In the genomic region with DNA sequence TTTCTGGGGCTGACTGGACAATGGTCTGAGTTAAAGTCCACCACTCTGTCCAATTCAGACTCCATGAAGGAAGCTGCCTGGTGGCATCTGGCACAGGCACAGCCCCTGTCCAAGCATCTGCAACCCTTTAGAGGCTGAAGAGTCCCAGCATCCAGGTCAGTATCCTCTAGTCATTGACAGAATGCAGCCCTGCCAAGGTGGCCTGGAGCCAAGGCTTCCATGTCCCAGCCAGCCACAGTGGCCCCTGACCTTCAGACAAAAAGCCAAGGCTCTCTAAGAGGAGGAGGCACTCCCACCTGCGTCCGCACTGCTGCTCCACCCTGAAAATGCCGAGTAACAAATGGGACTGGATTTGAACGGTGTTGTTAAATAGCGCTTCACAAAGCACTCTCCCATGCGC, we compare ENCODE assay signal across 22 cellular contexts. TPM values are rescaled to one million over a fixed set of nuclear protein-coding genes. Genes with fewer than 3 reads are reported as not detected.
A peak's percentile ranks its signal among the peaks of the same experiment; 100 is the strongest.
DNase-seq lines count a peak whose midpoint lies in the region; ATAC-seq and TF ChIP-seq lines count a peak whose summit lies in the region.
"Had no signal": no experiment of that assay in that cellular context is flagged by ENCODE, and none has a peak within 500 bp of the region (broad histone marks: within the 10 kb centered on the region; RNA-seq: fewer than 3 reads in every experiment).

No MANE protein-coding gene starts in this region.

- H3K27ac Mint-ChIP-seq in stimulated activated naive B cell treated with anti-CD40 and anti-IgM and Interleukin-4, amounts not matched to agents 10 μg/mL and 1 μg/mL and 100 μg/mL, for 72 hours: peak overlapping the region; percentile 21
- H3K27ac Mint-ChIP-seq: CD4-positive, alpha-beta memory T cell had no signal

- H2AFZ ChIP-seq in OCI-LY3 (ENCODE audit: low read depth, low read length): no peak overlapping the region
- H2AFZ ChIP-seq in MM.1S (ENCODE audit: low read length): no peak overlapping the region

- H3K4me3 ChIP-seq in OCI-LY3 (ENCODE audit: low read length) (no peak overlapping the region), gastroesophageal sphincter (no peak overlapping the region), MM.1S (ENCODE audit: low read length) (no peak overlapping the region)
- H3K4me3 ChIP-seq: Peyer's patch had no signal

- TF ChIP-seq EP300 in gastroesophageal sphincter (IDR thresholded peaks at IDR 0.05): no peak

- H3K9me3 Mint-ChIP-seq in stimulated activated naive B cell treated with anti-CD40 and anti-IgM and Interleukin-4, amounts not matched to agents 10 μg/mL and 1 μg/mL and 100 μg/mL, for 72 hours: no peaks in the 10 kb centered on the region
- H3K9me3 Mint-ChIP-seq: CD4-positive, alpha-beta memory T cell had no signal

- H3K27me3 Mint-ChIP-seq in stimulated activated naive B cell treated with anti-CD40 and anti-IgM and Interleukin-4, amounts not matched to agents 10 μg/mL and 1 μg/mL and 100 μg/mL, for 72 hours: peaks cover 4 to 7% of the 10 kb centered on the region in 2 donors
- H3K27me3 Mint-ChIP-seq: CD4-positive, alpha-beta memory T cell had no signal

- no peak overlapping the region for H3K4me3 Mint-ChIP-seq in stimulated activated naive B cell treated with anti-CD40 and anti-IgM and Interleukin-4, amounts not matched to agents 10 μg/mL and 1 μg/mL and 100 μg/mL, for 72 hours
- H3K4me3 Mint-ChIP-seq: CD4-positive, alpha-beta memory T cell had no signal

- peaks cover 11 to 20% of the 10 kb centered on the region in 2 donors for H3K4me1 Mint-ChIP-seq in stimulated activated naive B cell treated with anti-CD40 and anti-IgM and Interleukin-4, amounts not matched to agents 10 μg/mL and 1 μg/mL and 100 μg/mL, for 72 hours
- H3K4me1 Mint-ChIP-seq: CD4-positive, alpha-beta memory T cell had no signal

- intact Hi-C loops in left ventricle myocardium superior (cut with micrococcal nuclease) (no loop called here), cardiac septum (cut with DNase I) (no loop called here)

- WGBS in gastroesophageal sphincter (ENCODE audit: low coverage in 1 of 2), 2 donors: 20 to 77% methylated on average over 1 to 6 of the region's 6 CpGs

- ATAC-seq in left ventricle myocardium superior (peak; percentile 6), gastroesophageal sphincter (peak; percentile 13)
- ATAC-seq in stimulated activated naive B cell treated with anti-CD40 and anti-IgM and Interleukin-4, amounts not matched to agents 10 μg/mL and 1 μg/mL and 100 μg/mL, for 72 hours (replicated peaks): no peak
- ATAC-seq: HCT116 had no signal

- H3K36me3 ChIP-seq in OCI-LY3 (replicated peaks; ENCODE audit: low read depth, low read length) (no peaks in the 10 kb centered on the region), gastroesophageal sphincter (no peaks in the 10 kb centered on the region), MM.1S (replicated peaks; ENCODE audit: insufficient read depth, low read length) (no peaks in the 10 kb centered on the region)
- H3K36me3 ChIP-seq: Peyer's patch had no signal

- TF ChIP-seq CTCF in OCI-LY3 (IDR thresholded peaks at IDR 0.05; ENCODE audit: low read depth, low read length) (no peak), gastroesophageal sphincter (IDR thresholded peaks at IDR 0.05) (no peak), MM.1S (IDR thresholded peaks at IDR 0.05; ENCODE audit: low read length) (no peak)

- H3K9me3 ChIP-seq in OCI-LY3 (ENCODE audit: insufficient read depth, low read length): no peaks in the 10 kb centered on the region
- no peaks in the 10 kb centered on the region for H3K9me3 ChIP-seq in gastroesophageal sphincter
- no peaks in the 10 kb centered on the region for H3K9me3 ChIP-seq in MM.1S (replicated peaks; ENCODE audit: insufficient read depth, low read length)
- H3K9me3 ChIP-seq: Peyer's patch, SK-N-SH had no signal

- no peak overlapping the region for H3K9ac ChIP-seq in OCI-LY3 (ENCODE audit: low read length)
- no peak overlapping the region for H3K9ac ChIP-seq in MM.1S (ENCODE audit: low read length)
- H3K9ac ChIP-seq: SK-N-SH had no signal

- H3K79me2 ChIP-seq in OCI-LY3 (ENCODE audit: low read length): no peaks in the 10 kb centered on the region
- H3K79me2 ChIP-seq in MM.1S (ENCODE audit: low read length): peaks cover 75% of the 10 kb centered on the region

- H3K27me3 ChIP-seq in OCI-LY3 (ENCODE audit: low read depth, low read length) (no peaks in the 10 kb centered on the region), gastroesophageal sphincter (no peaks in the 10 kb centered on the region), MM.1S (replicated peaks; ENCODE audit: insufficient read depth, low read length) (no peaks in the 10 kb centered on the region)
- H3K27me3 ChIP-seq: Peyer's patch had no signal

- peak; percentile 62 for DNase-seq in left ventricle myocardium superior
- no peak for DNase-seq in cardiac septum (ENCODE audit: low spot score)
- DNase-seq in stimulated activated naive B cell treated with anti-CD40 and anti-IgM and Interleukin-4, amounts not matched to agents 10 μg/mL and 1 μg/mL and 100 μg/mL, for 72 hours: no peak
- DNase-seq in NCI-H1694 (lab: John Stamatoyannopoulos, UW): no peak
- DNase-seq in NCI-H128 (lab: John Stamatoyannopoulos, UW; ENCODE audit: unreplicated experiment): no peak
- no peak for DNase-seq in MM.1S
- DNase-seq: C1 segment of cervical spinal cord; CD4-positive, alpha-beta memory T cell; COR-L47; DMS79; EL; NCI-H1105; NCI-H146; NCI-H2029; NCI-H446 treated with DMSO at 0.1 percent for 48 hours; NCI-H526; SW 1271 had no signal

- H3K4me2 ChIP-seq in OCI-LY3 (ENCODE audit: low read length) (0 out of 2 replicates have a peak overlapping the region, but pooled peaks have one; percentile 11), MM.1S (ENCODE audit: low read depth, low read length) (no peak overlapping the region)
- H3K4me2 ChIP-seq: SK-N-SH had no signal

- peaks cover 11% of the 10 kb centered on the region; the same call in 1 of the 2 replicates for H3F3A ChIP-seq in MM.1S (ENCODE audit: insufficient read depth, low read length)

- H4K20me1 ChIP-seq in OCI-LY3 (ENCODE audit: insufficient read depth, low read length) (no peaks in the 10 kb centered on the region), MM.1S (ENCODE audit: insufficient read depth, low read length) (no peaks in the 10 kb centered on the region)

- H3K27ac ChIP-seq in OCI-LY3 (ENCODE audit: low read length): 0 out of 2 replicates have a peak overlapping the region, but pooled peaks have one; percentile 9
- peak overlapping the region in 1 of 4 donors; percentile 32 for H3K27ac ChIP-seq in gastroesophageal sphincter
- no peak overlapping the region for H3K27ac ChIP-seq in MM.1S (ENCODE audit: low read length)
- H3K27ac ChIP-seq: Peyer's patch had no signal

- no peaks in the 10 kb centered on the region for H3K9me2 ChIP-seq in MM.1S (replicated peaks; ENCODE audit: insufficient read depth, low read length)
- H3K9me2 ChIP-seq: SK-N-SH had no signal

- no peaks in the 10 kb centered on the region for H3K36me3 Mint-ChIP-seq in stimulated activated naive B cell treated with anti-CD40 and anti-IgM and Interleukin-4, amounts not matched to agents 10 μg/mL and 1 μg/mL and 100 μg/mL, for 72 hours
- H3K36me3 Mint-ChIP-seq: CD4-positive, alpha-beta memory T cell had no signal

- H3K4me1 ChIP-seq in OCI-LY3 (ENCODE audit: low read length) (peaks cover 24% of the 10 kb centered on the region), gastroesophageal sphincter (peaks cover 0 to 18% (median 0%) of the 10 kb centered on the region in 3 donors), MM.1S (ENCODE audit: low read length) (peaks cover 46% of the 10 kb centered on the region)

- TF ChIP-seq POLR2A in gastroesophageal sphincter (IDR thresholded peaks at IDR 0.05): no peak

RNA-seq across cellular contexts. Expression of a gene that starts 49.4 kb away (rescaled TPM):
- total RNA-seq in left ventricle myocardium superior: 4.0 TPM
- total RNA-seq in cardiac septum: 2.8 TPM
- 10 to 100 TPM in 1 of 4 donors, 1 to 10 TPM in 3; 1.8 to 13.7 (median 8.1) TPM for total RNA-seq in gastroesophageal sphincter

Comparison
In these comparisons a context has a peak if more than half of its experiments do, and no peak if none do; other contexts are left out.
1. ATAC-seq: peak in left ventricle myocardium superior (single experiment) and gastroesophageal sphincter (single experiment); none in stimulated activated naive B cell treated with anti-CD40 and anti-IgM and Interleukin-4, amounts not matched to agents 10 μg/mL and 1 μg/mL and 100 μg/mL, for 72 hours (0 of 2).